In the genomic region with DNA sequence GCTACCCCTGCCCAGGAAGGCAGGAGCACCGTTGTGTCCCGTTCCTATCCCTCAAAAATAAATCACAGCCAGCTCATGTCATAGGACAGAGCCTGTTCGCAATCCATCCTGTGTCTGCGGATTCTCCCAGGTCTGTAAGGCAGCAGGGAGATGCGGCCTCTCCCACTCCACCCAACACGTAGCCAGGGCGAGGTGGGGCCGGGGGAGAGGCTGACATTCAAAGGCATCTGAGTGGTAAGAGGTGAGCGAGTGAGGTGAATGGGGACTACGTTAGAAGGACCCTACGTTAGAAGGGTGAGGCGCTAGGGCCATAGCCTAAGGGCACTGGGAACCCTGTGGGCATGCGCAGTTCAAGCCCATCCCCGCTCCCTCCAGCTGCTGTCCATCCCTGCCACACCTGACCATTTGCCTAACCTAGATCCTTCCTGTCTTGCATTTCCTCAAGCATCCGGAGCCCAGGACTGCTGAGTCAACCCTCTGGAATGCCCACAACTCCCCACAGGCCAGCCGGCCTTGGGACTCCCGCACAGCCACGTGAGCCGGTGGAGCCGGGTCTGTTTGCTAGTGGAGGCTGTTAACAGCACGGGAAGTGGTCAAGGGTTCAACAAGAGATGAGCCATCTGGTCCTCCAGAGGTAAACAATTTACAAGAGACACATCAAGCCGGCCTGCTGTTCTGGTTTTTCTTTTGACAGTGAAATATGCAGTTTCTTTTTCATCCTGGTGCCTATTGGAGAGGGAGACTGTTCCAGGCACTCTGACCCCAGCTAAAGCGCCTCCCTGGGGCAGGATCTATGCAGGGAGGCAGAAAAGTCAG, we compare ENCODE assay signal across 8 cellular contexts. TPM values are rescaled to one million over a fixed set of nuclear protein-coding genes. Genes with fewer than 3 reads are reported as not detected.
DNase-seq lines count a peak whose midpoint lies in the region; ATAC-seq and TF ChIP-seq lines count a peak whose summit lies in the region.

No MANE protein-coding gene starts in this region.

- no peak for TF ChIP-seq CTCF in foreskin keratinocyte (conservative IDR thresholded peaks at IDR 0.05)

- no peaks in the 10 kb centered on the region for H3K27me3 ChIP-seq in foreskin keratinocyte

- DNase-seq in ELR (ENCODE audit: low read depth) (peak; percentile 100), SHP77 treated with DMSO at 0.1 percent for 48 hours (lab: John Stamatoyannopoulos, UW) (peak; percentile 36), foreskin keratinocyte (peak; percentile 80 to 86), posterior vena cava (ENCODE audit: low spot score) (peak; percentile 87), NCI-H128 (lab: John Stamatoyannopoulos, UW; ENCODE audit: unreplicated experiment) (no peak)
- no peak for DNase-seq in activated CD4-positive, alpha-beta T cell treated with anti-CD3 and anti-CD28 coated beads, Interleukin-2, amount 50 U/mL, for 48 hours
- DNase-seq in activated CD4-positive, alpha-beta T cell treated with anti-CD3 and anti-CD28 coated beads, Interleukin-2, amount 50 U/mL, for 4 hours = no peak

- H3K4me1 ChIP-seq in foreskin keratinocyte = peaks cover 17% of the 10 kb centered on the region

- intact Hi-C loops in posterior vena cava (cut with DNase I) = no loop called here

- peak overlapping the region; percentile 69 for H3K27ac ChIP-seq in foreskin keratinocyte

- peak; percentile 91 for ATAC-seq in foreskin keratinocyte
- ATAC-seq in activated CD4-positive, CD25-positive, alpha-beta regulatory T cell treated with anti-CD3 and anti-CD28 coated beads, Interleukin-2, amount 50 U/mL, for 24 hours = no peak

RNA-seq across cellular contexts. Expression of a gene that starts 45.9 kb away (rescaled TPM):
- total RNA-seq in foreskin keratinocyte = 0.07 TPM in 2 replicates
- 0.06 TPM in 2 replicates for polyA plus RNA-seq in foreskin keratinocyte
- 10 to 100 TPM; 10.6 to 11.2 TPM for total RNA-seq in posterior vena cava

Comparison
In these comparisons a context has a peak if more than half of its experiments do, and no peak if none do; other contexts are left out.
1. DNase-seq: peak in ELR (single experiment), SHP77 treated with DMSO at 0.1 percent for 48 hours (single experiment), foreskin keratinocyte (2 of 2) and posterior vena cava (single experiment); none in activated CD4-positive, alpha-beta T cell treated with anti-CD3 and anti-CD28 coated beads, Interleukin-2, amount 50 U/mL, for 48 hours (0 of 2), activated CD4-positive, alpha-beta T cell treated with anti-CD3 and anti-CD28 coated beads, Interleukin-2, amount 50 U/mL, for 4 hours (0 of 2) and NCI-H128 (single experiment).
2. RNA of a gene that starts 45.9 kb away (total RNA-seq): 10.6 to 11.2 TPM in posterior vena cava; 0.07 TPM in foreskin keratinocyte; every median in the first group is over 10 times any median in the second.